8 cellular contexts compared by ENCODE assay signal in genomic region chr2:219298759-219299371, GRCh38. TPM values are rescaled to one million over a fixed set of nuclear protein-coding genes. Genes with fewer than 3 reads are reported as not detected.
DNase-seq lines count a peak whose midpoint lies in the region; ATAC-seq and TF ChIP-seq lines count a peak whose summit lies in the region.

No MANE protein-coding gene starts in this region.

- H3K9me3 Mint-ChIP-seq in nephron, result no peaks in the 10 kb centered on the region

- CTCF ChIA-PET in Panc1 (lab: Charles Lee), result interaction anchor here (0.6 to 0.7 kb wide), 2 partner anchors 52 to 179 kb away, joined by 4 read pairs; no protein-coding TSS in a partner anchor

- DNase-seq in C1 segment of cervical spinal cord (lab: John Stamatoyannopoulos, UW) (peak in 12 of 14 donors; percentile 54 to 86 (median 68)), Panc1 (ENCODE audit: low read depth, low spot score) (peak; percentile 69), fibroblast of gingiva (ENCODE audit: low read depth) (peak; percentile 58)
- DNase-seq in activated T-cell treated with anti-CD3 and anti-CD28 coated beads, Interleukin-2, amount 50 U/mL, for 1 hour, result peak; percentile 91
- DNase-seq in stimulated activated naive CD8-positive, alpha-beta T cell treated with anti-CD3 and anti-CD28 coated beads, Interleukin-15, Interleukin-2, amounts not matched to agents 100 U/mL and 50 U/mL, for 24 hours, result peak; percentile 96

- no peaks in the 10 kb centered on the region for H3K9me3 ChIP-seq in Panc1 (ENCODE audit: control insufficient read depth, insufficient read depth, low read depth, low read length)

- no peak for TF ChIP-seq EP300 in Ishikawa (IDR thresholded peaks at IDR 0.05; ENCODE audit: borderline replicate concordance)

- no peaks in the 10 kb centered on the region for H3K36me3 ChIP-seq in Panc1 (ENCODE audit: control insufficient read depth, insufficient read depth, low read length)

- BruUV-seq in Panc1 (replicated peaks; lab: Mats Ljungman, UMichigan), result no TSS peak

- POLR2A ChIA-PET in Panc1 (lab: Charles Lee), result no interaction called here

- no peak overlapping the region for H3K27ac Mint-ChIP-seq in nephron

- TF ChIP-seq CTCF in Panc1 (IDR thresholded peaks at IDR 0.05) (peak; percentile 98), nephron (IDR thresholded peaks at IDR 0.05; ENCODE audit: unreplicated experiment in 3 of 3) (peak; percentile 95 to 98 (median 96))

- peaks cover 15% of the 10 kb centered on the region for H3K4me1 Mint-ChIP-seq in nephron

- H3K4me1 ChIP-seq in Panc1 (ENCODE audit: control insufficient read depth, insufficient read depth, low read length), result peaks cover 4% of the 10 kb centered on the region; the same call in 1 of the 2 replicates

- TF ChIP-seq RAD21 in Ishikawa (IDR thresholded peaks at IDR 0.05; ENCODE audit: low read depth), result peak; percentile 88

- peaks cover 75% of the 10 kb centered on the region for H3K27me3 Mint-ChIP-seq in nephron (ENCODE audit: low read depth)

- H3K27ac ChIP-seq in Panc1 (ENCODE audit: low read length), result no peak overlapping the region

- no peak overlapping the region for H3K4me3 Mint-ChIP-seq in nephron

- in situ Hi-C loops in Panc1 (cut with HindIII; ENCODE audit: low pct_unique_long_range_greater_than_20kb, low sequenced_read_pairs), result no loop called here

- peaks cover 1% of the 10 kb centered on the region; the same call in 1 of the 2 replicates for H3K27me3 ChIP-seq in Panc1 (ENCODE audit: control insufficient read depth, insufficient read depth, low read length)

- H3K36me3 Mint-ChIP-seq in nephron (ENCODE audit: low read depth), result no peaks in the 10 kb centered on the region

- 0 out of 4 replicates have a peak overlapping the region, but pooled peaks of 1 of the 2 experiments have one; percentile 18 for H3K4me3 ChIP-seq in Panc1 (ENCODE audit: low read depth in 2 of 2, low read length in 2 of 2)

- intact Hi-C loops in Panc1 (cut with micrococcal nuclease; ENCODE audit: unreplicated experiment), result no loop called here

- ATAC-seq in GM19372 (IDR thresholded peaks at IDR 0.05; ENCODE audit: low read depth, unreplicated experiment), result peak; percentile 46
- ATAC-seq in Panc1, result peak; percentile 77
- peak; percentile 63 for ATAC-seq in stimulated activated naive CD8-positive, alpha-beta T cell treated with anti-CD3 and anti-CD28 coated beads, Interleukin-15, Interleukin-2, amounts not matched to agents 100 U/mL and 50 U/mL, for 24 hours

TF ChIP-seq in Ishikawa, 13 proteins besides CTCF, POLR2A, EP300 and RAD21:
- TF ChIP-seq, protein P1, sequence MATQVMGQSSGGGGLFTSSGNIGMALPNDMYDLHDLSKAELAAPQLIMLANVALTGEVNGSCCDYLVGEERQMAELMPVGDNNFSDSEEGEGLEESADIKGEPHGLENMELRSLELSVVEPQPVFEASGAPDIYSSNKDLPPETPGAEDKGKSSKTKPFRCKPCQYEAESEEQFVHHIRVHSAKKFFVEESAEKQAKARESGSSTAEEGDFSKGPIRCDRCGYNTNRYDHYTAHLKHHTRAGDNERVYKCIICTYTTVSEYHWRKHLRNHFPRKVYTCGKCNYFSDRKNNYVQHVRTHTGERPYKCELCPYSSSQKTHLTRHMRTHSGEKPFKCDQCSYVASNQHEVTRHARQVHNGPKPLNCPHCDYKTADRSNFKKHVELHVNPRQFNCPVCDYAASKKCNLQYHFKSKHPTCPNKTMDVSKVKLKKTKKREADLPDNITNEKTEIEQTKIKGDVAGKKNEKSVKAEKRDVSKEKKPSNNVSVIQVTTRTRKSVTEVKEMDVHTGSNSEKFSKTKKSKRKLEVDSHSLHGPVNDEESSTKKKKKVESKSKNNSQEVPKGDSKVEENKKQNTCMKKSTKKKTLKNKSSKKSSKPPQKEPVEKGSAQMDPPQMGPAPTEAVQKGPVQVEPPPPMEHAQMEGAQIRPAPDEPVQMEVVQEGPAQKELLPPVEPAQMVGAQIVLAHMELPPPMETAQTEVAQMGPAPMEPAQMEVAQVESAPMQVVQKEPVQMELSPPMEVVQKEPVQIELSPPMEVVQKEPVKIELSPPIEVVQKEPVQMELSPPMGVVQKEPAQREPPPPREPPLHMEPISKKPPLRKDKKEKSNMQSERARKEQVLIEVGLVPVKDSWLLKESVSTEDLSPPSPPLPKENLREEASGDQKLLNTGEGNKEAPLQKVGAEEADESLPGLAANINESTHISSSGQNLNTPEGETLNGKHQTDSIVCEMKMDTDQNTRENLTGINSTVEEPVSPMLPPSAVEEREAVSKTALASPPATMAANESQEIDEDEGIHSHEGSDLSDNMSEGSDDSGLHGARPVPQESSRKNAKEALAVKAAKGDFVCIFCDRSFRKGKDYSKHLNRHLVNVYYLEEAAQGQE (IDR thresholded peaks at IDR 0.05; ENCODE audit: low read depth), result peak; percentile 11; the same call in 1 of the 2 replicates
- TF ChIP-seq EGR1 (IDR thresholded peaks at IDR 0.05) (no peak), MAX (IDR thresholded peaks at IDR 0.05) (no peak)

RNA-seq across cellular contexts. Expression of gene PTPRN, which starts 10.3 kb away (rescaled TPM):
- not detected for total RNA-seq in Panc1 (2021; ENCODE audit: unreplicated experiment)
- 0.35 TPM for polyA plus RNA-seq in Panc1 (2012; ENCODE audit: insufficient read length)

RNA-seq across cellular contexts. Expression of gene DNAJB2, which starts 19.7 kb away (rescaled TPM):
- total RNA-seq in Panc1 (2021; ENCODE audit: unreplicated experiment), result 66.2 TPM
- polyA plus RNA-seq in Panc1 (2012; ENCODE audit: insufficient read length), result 84.0 TPM

RNA-seq across cellular contexts. Expression of gene RESP18, which starts 33.7 kb away (rescaled TPM):
- total RNA-seq in Panc1 (2021; ENCODE audit: unreplicated experiment), result not detected
- polyA plus RNA-seq in Panc1 (2012; ENCODE audit: insufficient read length), result not detected

RNA-seq across cellular contexts. Expression of gene TUBA4A, which starts 45.1 kb away (rescaled TPM):
- total RNA-seq in Panc1 (2021; ENCODE audit: unreplicated experiment), result 12.9 TPM
- polyA plus RNA-seq in Panc1 (2012; ENCODE audit: insufficient read length), result 9.4 TPM

RNA-seq across cellular contexts. Expression of gene TUBA4B, which starts 45.8 kb away (rescaled TPM):
- not detected for total RNA-seq in Panc1 (2021; ENCODE audit: unreplicated experiment)
- polyA plus RNA-seq in Panc1 (2012; ENCODE audit: insufficient read length), result 0.21 TPM
